10 cellular contexts compared by ENCODE assay signal in the genomic region with DNA sequence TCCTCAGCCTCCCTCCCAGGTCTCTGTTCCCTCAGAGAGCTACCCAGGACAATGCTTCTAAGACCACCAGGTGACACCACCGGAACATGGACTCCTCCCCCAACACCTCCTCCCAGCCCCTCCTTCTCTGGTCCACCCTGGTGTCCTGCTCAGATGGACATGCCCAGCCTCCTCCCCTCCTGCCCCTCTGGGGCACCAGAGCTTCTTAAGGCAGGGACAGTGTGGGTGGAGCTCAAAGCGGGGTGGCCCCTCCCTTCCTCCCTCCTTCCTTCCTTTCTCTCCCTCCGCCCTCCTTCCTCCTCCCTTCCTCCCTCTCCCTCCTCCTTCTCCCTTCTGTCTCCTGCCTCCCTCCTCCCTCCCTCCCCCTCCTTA. TPM values are rescaled to one million over a fixed set of nuclear protein-coding genes. Genes with fewer than 3 reads are reported as not detected.
A peak's percentile ranks its signal among the peaks of the same experiment; 100 is the strongest.
DNase-seq lines count a peak whose midpoint lies in the region; ATAC-seq and TF ChIP-seq lines count a peak whose summit lies in the region.
"Had no signal": no experiment of that assay in that cellular context is flagged by ENCODE, and none has a peak within 500 bp of the region (broad histone marks: within the 10 kb centered on the region; RNA-seq: fewer than 3 reads in every experiment).

No MANE protein-coding gene starts in this region.

- no peaks in the 10 kb centered on the region for H3K36me3 Mint-ChIP-seq in activated CD8-positive, alpha-beta T cell treated with anti-CD3 and anti-CD28 coated beads for 36 hours (ENCODE audit: low read depth)
- H3K36me3 Mint-ChIP-seq in stimulated activated naive B cell treated with anti-CD40 and anti-IgM and Interleukin-4, amounts not matched to agents 10 μg/mL and 1 μg/mL and 100 μg/mL, for 72 hours, result peaks cover 0 to 1% of the 10 kb centered on the region in 2 donors
- H3K36me3 Mint-ChIP-seq in Caco-2 (ENCODE audit: insufficient read depth, unreplicated experiment), result peaks cover 16% of the 10 kb centered on the region

- peak; percentile 49 for ATAC-seq in activated CD8-positive, alpha-beta T cell treated with anti-CD3 and anti-CD28 coated beads for 36 hours
- peak in 1 of 2 donors; percentile 22 for ATAC-seq in stimulated activated naive B cell treated with anti-CD40 and anti-IgM and Interleukin-4, amounts not matched to agents 10 μg/mL and 1 μg/mL and 100 μg/mL, for 72 hours (replicated peaks)
- no peak for ATAC-seq in HG03457 (IDR thresholded peaks at IDR 0.05; ENCODE audit: unreplicated experiment)

- peaks cover 21% of the 10 kb centered on the region for H3K4me1 ChIP-seq in Caco-2

- BruUV-seq in Caco-2 (replicated peaks; lab: Mats Ljungman, UMichigan), result no TSS peak

- H3K9me3 Mint-ChIP-seq in activated CD8-positive, alpha-beta T cell treated with anti-CD3 and anti-CD28 coated beads for 36 hours, result no peaks in the 10 kb centered on the region
- H3K9me3 Mint-ChIP-seq in stimulated activated naive B cell treated with anti-CD40 and anti-IgM and Interleukin-4, amounts not matched to agents 10 μg/mL and 1 μg/mL and 100 μg/mL, for 72 hours, result peaks cover 0 to 2% of the 10 kb centered on the region in 2 donors
- H3K9me3 Mint-ChIP-seq in Caco-2 (ENCODE audit: unreplicated experiment), result no peaks in the 10 kb centered on the region
- H3K9me3 Mint-ChIP-seq: activated T-helper 1 cell treated with anti-CD3 and anti-CD28 coated beads, Interleukin-12 subunit alpha, Interleukin-12 subunit beta, Interleukin-2, Interleukin-4 antibody, amounts not matched to agents 30 ng/mL and 10 ng/mL and 1 ng/mL, durations not matched to agents 14 hours and 24 hours and 36 hours had no signal

- H3K9me3 ChIP-seq in Caco-2, result no peaks in the 10 kb centered on the region
- H3K9me3 ChIP-seq: BLaER1 had no signal

- H3K4me3 ChIP-seq in Caco-2 (ENCODE audit: low read depth, low read length), result no peak overlapping the region
- H3K4me3 ChIP-seq: BLaER1 had no signal

- POLR2A ChIA-PET in activated CD8-positive, alpha-beta T cell treated with anti-CD3 and anti-CD28 coated beads for 36 hours (lab: Charles Lee), result interaction anchor here (0.8 to 1.0 kb wide), 2 partner anchors 11 to 784 kb away, joined by 3 to 4 read pairs; no protein-coding TSS in a partner anchor
- POLR2A ChIA-PET in Caco-2 (lab: Charles Lee), result no interaction called here

- H3K27ac Mint-ChIP-seq in activated CD8-positive, alpha-beta T cell treated with anti-CD3 and anti-CD28 coated beads for 36 hours, result no peak overlapping the region
- no peak overlapping the region for H3K27ac Mint-ChIP-seq in stimulated activated naive B cell treated with anti-CD40 and anti-IgM and Interleukin-4, amounts not matched to agents 10 μg/mL and 1 μg/mL and 100 μg/mL, for 72 hours
- H3K27ac Mint-ChIP-seq in Caco-2 (ENCODE audit: unreplicated experiment), result no peak overlapping the region
- H3K27ac Mint-ChIP-seq: activated T-helper 1 cell treated with anti-CD3 and anti-CD28 coated beads, Interleukin-12 subunit alpha, Interleukin-12 subunit beta, Interleukin-2, Interleukin-4 antibody, amounts not matched to agents 30 ng/mL and 10 ng/mL and 1 ng/mL, durations not matched to agents 14 hours and 24 hours and 36 hours had no signal

- H3K27me3 ChIP-seq in Caco-2 (replicated peaks; ENCODE audit: control insufficient read depth, insufficient read depth, low read length), result no peaks in the 10 kb centered on the region
- H3K27me3 ChIP-seq: BLaER1 had no signal

- no peaks in the 10 kb centered on the region for H3K36me3 ChIP-seq in Caco-2 (ENCODE audit: control insufficient read depth, insufficient read depth, low read length)
- H3K36me3 ChIP-seq: BLaER1 had no signal

- intact Hi-C loops in activated CD8-positive, alpha-beta T cell treated with anti-CD3 and anti-CD28 coated beads for 36 hours (cut with micrococcal nuclease), result no loop called here
- intact Hi-C loops in Caco-2 (cut with micrococcal nuclease; ENCODE audit: unreplicated experiment), result loop anchor here (10.0 kb wide), 1 partner anchor 60 kb away; a partner anchor contains a TSS

- H3K27me3 Mint-ChIP-seq in activated CD8-positive, alpha-beta T cell treated with anti-CD3 and anti-CD28 coated beads for 36 hours, result peaks cover 2% of the 10 kb centered on the region
- peaks cover 6 to 22% of the 10 kb centered on the region in 2 donors for H3K27me3 Mint-ChIP-seq in stimulated activated naive B cell treated with anti-CD40 and anti-IgM and Interleukin-4, amounts not matched to agents 10 μg/mL and 1 μg/mL and 100 μg/mL, for 72 hours
- H3K27me3 Mint-ChIP-seq in Caco-2 (ENCODE audit: insufficient read depth, unreplicated experiment), result no peaks in the 10 kb centered on the region

- H3K4me1 Mint-ChIP-seq in activated CD8-positive, alpha-beta T cell treated with anti-CD3 and anti-CD28 coated beads for 36 hours (ENCODE audit: low read depth), result peaks cover 4% of the 10 kb centered on the region
- peaks cover 5 to 17% of the 10 kb centered on the region in 2 donors for H3K4me1 Mint-ChIP-seq in stimulated activated naive B cell treated with anti-CD40 and anti-IgM and Interleukin-4, amounts not matched to agents 10 μg/mL and 1 μg/mL and 100 μg/mL, for 72 hours
- peaks cover 10% of the 10 kb centered on the region for H3K4me1 Mint-ChIP-seq in Caco-2 (ENCODE audit: low read depth, unreplicated experiment)

- DNase-seq in activated CD4-positive, alpha-beta T cell treated with anti-CD3 and anti-CD28 coated beads for 48 hours, result peak; percentile 18
- DNase-seq in activated CD4-positive, alpha-beta T cell treated with anti-CD3 and anti-CD28 coated beads, Interleukin-2, amount 50 U/mL, for 4 hours, result no peak
- DNase-seq in activated CD8-positive, alpha-beta T cell treated with anti-CD3 and anti-CD28 coated beads for 36 hours, result peak; percentile 43
- peak in 32 of 51 donors; percentile 12 to 81 (median 36) for DNase-seq in hypothalamus (lab: John Stamatoyannopoulos, UW)
- DNase-seq in stimulated activated naive B cell treated with anti-CD40 and anti-IgM and Interleukin-4, amounts not matched to agents 10 μg/mL and 1 μg/mL and 100 μg/mL, for 72 hours, result no peak
- DNase-seq in NCI-H2029 (lab: John Stamatoyannopoulos, UW), result no peak
- no peak for DNase-seq in Caco-2

- peak overlapping the region; percentile 8 for H3K4me3 Mint-ChIP-seq in activated CD8-positive, alpha-beta T cell treated with anti-CD3 and anti-CD28 coated beads for 36 hours
- H3K4me3 Mint-ChIP-seq in stimulated activated naive B cell treated with anti-CD40 and anti-IgM and Interleukin-4, amounts not matched to agents 10 μg/mL and 1 μg/mL and 100 μg/mL, for 72 hours, result peak overlapping the region; percentile 34 to 66
- no peak overlapping the region for H3K4me3 Mint-ChIP-seq in Caco-2 (ENCODE audit: unreplicated experiment)
- H3K4me3 Mint-ChIP-seq: activated T-helper 1 cell treated with anti-CD3 and anti-CD28 coated beads, Interleukin-12 subunit alpha, Interleukin-12 subunit beta, Interleukin-2, Interleukin-4 antibody, amounts not matched to agents 30 ng/mL and 10 ng/mL and 1 ng/mL, durations not matched to agents 14 hours and 24 hours and 36 hours had no signal

- no peak for TF ChIP-seq CTCF in activated CD8-positive, alpha-beta T cell treated with anti-CD3 and anti-CD28 coated beads for 36 hours (IDR thresholded peaks at IDR 0.05)
- no peak for TF ChIP-seq CTCF in Caco-2 (IDR thresholded peaks at IDR 0.05; ENCODE audit: insufficient read depth in 1 of 2, low read depth in 1 of 2, low read length in 1 of 2, severe bottlenecking in 1 of 2, unreplicated experiment in 1 of 2)

- CTCF ChIA-PET in activated CD8-positive, alpha-beta T cell treated with anti-CD3 and anti-CD28 coated beads for 36 hours (lab: Charles Lee), result no interaction called here
- CTCF ChIA-PET in Caco-2 (lab: Charles Lee), result no interaction called here

RNA-seq across cellular contexts. Expression of a gene that starts 22.7 kb away (rescaled TPM):
- under 1 TPM; 0.25 to 0.67 TPM for total RNA-seq in activated CD8-positive, alpha-beta T cell treated with anti-CD3 and anti-CD28 coated beads for 36 hours
- total RNA-seq in Caco-2 (2022), result 8.4 and 8.9 TPM in 2 replicates

RNA-seq across cellular contexts. Expression of a gene that starts 59.1 kb away (rescaled TPM):
- not detected for total RNA-seq in activated CD8-positive, alpha-beta T cell treated with anti-CD3 and anti-CD28 coated beads for 36 hours
- 0.27 and 0.42 TPM in 2 replicates for total RNA-seq in Caco-2 (2022)
- total RNA-seq: activated T-helper 1 cell treated with anti-CD3 and anti-CD28 coated beads, Interleukin-12 subunit alpha, Interleukin-12 subunit beta, Interleukin-2, Interleukin-4 antibody, amounts not matched to agents 30 ng/mL and 10 ng/mL and 1 ng/mL, durations not matched to agents 14 hours and 24 hours and 36 hours had no signal

Comparison
In these comparisons a context has a peak if more than half of its experiments do, and no peak if none do; other contexts are left out.
1. DNase-seq: peak in activated CD4-positive, alpha-beta T cell treated with anti-CD3 and anti-CD28 coated beads for 48 hours (single experiment), activated CD8-positive, alpha-beta T cell treated with anti-CD3 and anti-CD28 coated beads for 36 hours (single experiment) and hypothalamus (32 of 51); none in activated CD4-positive, alpha-beta T cell treated with anti-CD3 and anti-CD28 coated beads, Interleukin-2, amount 50 U/mL, for 4 hours (0 of 2), stimulated activated naive B cell treated with anti-CD40 and anti-IgM and Interleukin-4, amounts not matched to agents 10 μg/mL and 1 μg/mL and 100 μg/mL, for 72 hours (single experiment), NCI-H2029 (single experiment) and Caco-2 (0 of 2).